8 cellular contexts compared by ENCODE assay signal in the genomic region with DNA sequence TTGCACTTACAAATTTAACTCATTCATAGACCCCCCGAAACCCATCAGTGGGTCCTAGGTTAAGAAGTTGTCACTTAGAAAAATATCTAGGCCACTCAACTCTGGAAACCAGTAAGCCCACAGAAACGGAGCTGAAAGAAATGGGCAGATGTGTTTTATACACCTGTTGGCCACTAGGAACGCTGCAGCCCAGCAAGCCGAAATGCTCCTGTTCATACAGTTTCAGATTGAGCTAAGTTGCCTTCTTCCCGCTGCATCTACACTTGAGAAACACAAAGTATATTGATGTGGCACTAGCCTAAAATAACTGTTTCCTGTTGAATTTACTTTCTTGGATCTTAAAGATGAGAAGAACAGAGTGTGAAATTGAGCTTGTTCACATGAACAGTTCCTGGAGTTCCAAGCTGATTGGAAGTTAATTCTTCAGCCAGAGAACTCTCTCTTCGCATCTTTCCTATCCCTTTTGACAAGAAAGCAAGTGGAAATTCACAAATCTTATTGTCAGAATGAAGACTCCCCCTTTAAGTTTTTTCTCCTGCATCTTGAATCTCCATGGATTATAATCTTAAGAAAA.
DNase-seq lines count a peak whose midpoint lies in the region; ATAC-seq and TF ChIP-seq lines count a peak whose summit lies in the region.

No MANE protein-coding gene starts in this region.

- TF ChIP-seq CTCF in AG04450 (IDR thresholded peaks at IDR 0.05; ENCODE audit: low read depth, low read length) (peak; percentile 86), GM12864 (IDR thresholded peaks at IDR 0.05; ENCODE audit: low read depth, low read length, missing control alignments) (peak; percentile 80), body of pancreas (IDR thresholded peaks at IDR 0.05) (peak; percentile 42 to 83 (median 60)), kidney epithelial cell (IDR thresholded peaks at IDR 0.05; ENCODE audit: insufficient read depth, low read length, poor library complexity, severe bottlenecking) (peak; percentile 87), suprapubic skin (IDR thresholded peaks at IDR 0.05) (peak; percentile 32 to 52)

- TF ChIP-seq EP300 in suprapubic skin (IDR thresholded peaks at IDR 0.05): no peak

- POLR2A ChIA-PET in AG04450 (lab: Yijun Ruan, JAX): no interaction called here

- DNase-seq in AG04450 (ENCODE audit: low read depth, low spot score) (peak; percentile 1), GM12864 (ENCODE audit: low read depth) (no peak), NCI-H748 treated with DMSO at 0.1 percent for 48 hours (lab: John Stamatoyannopoulos, UW) (peak; percentile 31), body of pancreas (peak; percentile 30 to 61 (median 44)), kidney epithelial cell (ENCODE audit: low read depth) (no peak), suprapubic skin (ENCODE audit: low spot score in 2 of 2) (no peak)
- DNase-seq in stimulated activated naive CD4-positive, alpha-beta T cell treated with Interleukin-2 at 50 U/mL for 16 hours (lab: John Stamatoyannopoulos, UW): no peak

- H3K36me3 ChIP-seq in body of pancreas (replicated peaks in 1 of 2; ENCODE audit: insufficient read depth in 1 of 2, low read depth in 2 of 2) (no peaks in the 10 kb centered on the region), kidney epithelial cell (ENCODE audit: control insufficient read depth, insufficient read depth, low read length) (no peaks in the 10 kb centered on the region), suprapubic skin (no peaks in the 10 kb centered on the region)

- 23 to 31% methylated on average over 3 to 6 of the region's 6 CpGs for WGBS in body of pancreas, 2 donors
- 34% methylated on average over 6 of the region's 6 CpGs for WGBS in suprapubic skin

- H3K27me3 ChIP-seq in AG04450 (ENCODE audit: control insufficient read depth, insufficient read depth, low read length): no peaks in the 10 kb centered on the region
- no peaks in the 10 kb centered on the region for H3K27me3 ChIP-seq in body of pancreas
- H3K27me3 ChIP-seq in kidney epithelial cell (ENCODE audit: control insufficient read depth, insufficient read depth, low read length): no peaks in the 10 kb centered on the region
- no peaks in the 10 kb centered on the region for H3K27me3 ChIP-seq in suprapubic skin

- ATAC-seq in HG02571 (IDR thresholded peaks at IDR 0.05; ENCODE audit: unreplicated experiment) (peak; percentile 86), body of pancreas (no peak)

- H3K4me3 ChIP-seq in AG04450 (ENCODE audit: low read depth, low read length) (no peak overlapping the region), GM12864 (ENCODE audit: low read depth, low read length) (no peak overlapping the region), body of pancreas (no peak overlapping the region), kidney epithelial cell (ENCODE audit: low read depth, low read length) (no peak overlapping the region), suprapubic skin (no peak overlapping the region)

- H3K9me3 ChIP-seq in AG04450 (ENCODE audit: control insufficient read depth, insufficient read depth, low read length) (no peaks in the 10 kb centered on the region), body of pancreas (no peaks in the 10 kb centered on the region), suprapubic skin (no peaks in the 10 kb centered on the region)

- H3K27ac ChIP-seq in AG04450 (ENCODE audit: low read depth, low read length): no peak overlapping the region
- H3K27ac ChIP-seq in body of pancreas: no peak overlapping the region
- H3K27ac ChIP-seq in suprapubic skin: no peak overlapping the region

- no peak for TF ChIP-seq POLR2A in body of pancreas (IDR thresholded peaks at IDR 0.05)
- no peak for TF ChIP-seq POLR2A in suprapubic skin (IDR thresholded peaks at IDR 0.05)

- intact Hi-C loops in body of pancreas (cut with DNase I): no loop called here

- CTCF ChIA-PET in AG04450 (lab: Charles Lee): interaction anchor here (0.7 to 4.7 kb wide), 32 partner anchors 9 to 369 kb away, joined by 3 to 157 read pairs (median 4); a partner anchor contains a TSS

- H3K4me1 ChIP-seq in body of pancreas: no peaks in the 10 kb centered on the region
- no peaks in the 10 kb centered on the region for H3K4me1 ChIP-seq in suprapubic skin

Comparison
In these comparisons a context has a peak if more than half of its experiments do, and no peak if none do; other contexts are left out.
1. DNase-seq: peak in AG04450 (single experiment), NCI-H748 treated with DMSO at 0.1 percent for 48 hours (single experiment) and body of pancreas (4 of 4); none in GM12864 (single experiment), kidney epithelial cell (single experiment), suprapubic skin (0 of 2) and stimulated activated naive CD4-positive, alpha-beta T cell treated with Interleukin-2 at 50 U/mL for 16 hours (single experiment).
2. Peak in every context shown above with its lines, with median percentiles within 50 percentile points of each other: CTCF ChIP-seq.